8 cellular contexts compared by ENCODE assay signal in genomic region chr14:49594347-49595089, GRCh38. TPM values are rescaled to one million over a fixed set of nuclear protein-coding genes. Genes with fewer than 3 reads are reported as not detected.
DNase-seq lines count a peak whose midpoint lies in the region; ATAC-seq, FAIRE-seq and TF ChIP-seq lines count a peak whose summit lies in the region.

No MANE protein-coding gene starts in this region.

- no peak for TF ChIP-seq EP300 in A549 (IDR thresholded peaks at IDR 0.05)

- H3K4me1 Mint-ChIP-seq in endodermal cell = peaks cover 5% of the 10 kb centered on the region

- H3K36me3 Mint-ChIP-seq in endodermal cell (ENCODE audit: low read depth) = no peaks in the 10 kb centered on the region

- ATAC-seq in A549 (no peak), SK-N-SH treated with all-trans-retinoic acid at 6 μM for 48 hours (0 out of 3 replicates have a peak, but pooled peaks have one; percentile 10), GM21423 (IDR thresholded peaks at IDR 0.05; ENCODE audit: unreplicated experiment) (no peak)

- no peak for TF ChIP-seq CTCF in A549 (IDR thresholded peaks at IDR 0.05)
- TF ChIP-seq CTCF in GM20000 (IDR thresholded peaks at IDR 0.05; ENCODE audit: extremely low read depth, missing control alignments) = no peak
- TF ChIP-seq CTCF in endodermal cell (conservative IDR thresholded peaks at IDR 0.05) = no peak

- TF ChIP-seq RAD21 in A549 (conservative IDR thresholded peaks at IDR 0.05 in 1 of 2, IDR thresholded peaks at IDR 0.05 in 1 of 2) = no peak

- no peak overlapping the region for H3K4me3 ChIP-seq in A549
- H3K4me3 ChIP-seq in endodermal cell (ENCODE audit: low read length) = no peak overlapping the region

- CTCF ChIA-PET in A549 (lab: Yijun Ruan, JAX) = interaction anchor here (1.3 to 2.2 kb wide), 2 partner anchors 8 to 12 kb away, joined by 4 to 18 read pairs; partner anchors contain the start of gene RPS29

- H3K4me3 Mint-ChIP-seq in endodermal cell = no peak overlapping the region

- H3K27ac ChIP-seq in A549 (no peak overlapping the region), endodermal cell (ENCODE audit: low read depth, low read length) (no peak overlapping the region)

- H3K4me2 ChIP-seq in A549 = no peak overlapping the region

- no peaks in the 10 kb centered on the region for H3K9me3 Mint-ChIP-seq in endodermal cell

- no peak overlapping the region for H3K27ac Mint-ChIP-seq in endodermal cell

- WGBS in A549 (ENCODE audit: missing lambda C conversion rate) = 65% methylated on average over 4 of the region's 4 CpGs
- 85 to 100% methylated on average over 3 to 4 of the region's 4 CpGs for WGBS in endodermal cell (ENCODE audit: insufficient coverage in 1 of 2, insufficient read length in 1 of 2), 2 experiments

- H3K9ac ChIP-seq in endodermal cell (ENCODE audit: extremely low read depth, low read length, poor library complexity, severe bottlenecking) = no peak overlapping the region

- no peaks in the 10 kb centered on the region for H3K36me3 ChIP-seq in endodermal cell (ENCODE audit: control insufficient read depth, insufficient read depth, low read length)

- DNase-seq in A549 (ENCODE audit: low read depth in 1 of 2, low spot score in 1 of 2) = peak in 1 of 2 experiments; percentile 38
- DNase-seq in GM20000 (ENCODE audit: low spot score) = peak; percentile 42
- DNase-seq in hepatic stellate cell (ENCODE audit: low spot score) = peak; percentile 60
- no peak for DNase-seq in endodermal cell
- no peak for DNase-seq in T-helper 1 cell
- no peak for DNase-seq in NCI-H526 (lab: John Stamatoyannopoulos, UW)

- H3K4me1 ChIP-seq in A549 = 0 out of 3 replicates have a peak, but pooled peaks cover 7% of the 10 kb centered on the region
- H3K4me1 ChIP-seq in endodermal cell (ENCODE audit: control insufficient read depth, insufficient read depth, low read length) = no peaks in the 10 kb centered on the region

- POLR2A ChIA-PET in A549 (lab: Yijun Ruan, JAX) = interaction anchor here (0.7 kb wide), 1 partner anchor 8 kb away, joined by 3 read pairs; the partner anchor contains the start of gene RPS29

- H3K27me3 ChIP-seq in endodermal cell (ENCODE audit: control insufficient read depth, insufficient read depth, low read length, poor library complexity, severe bottlenecking) = no peaks in the 10 kb centered on the region

- H3K27me3 Mint-ChIP-seq in endodermal cell (ENCODE audit: insufficient read depth) = peaks cover 7% of the 10 kb centered on the region

- H3K9me3 ChIP-seq in A549 = no peaks in the 10 kb centered on the region
- no peaks in the 10 kb centered on the region for H3K9me3 ChIP-seq in endodermal cell (ENCODE audit: control insufficient read depth, low read length)

- TF ChIP-seq POLR2A in A549 (IDR thresholded peaks at IDR 0.05; ENCODE audit: low read length) = no peak

- no peak for FAIRE-seq in A549 (lab: Jason Lieb, UNC)

TF ChIP-seq in A549, 52 proteins besides CTCF, POLR2A, EP300 and RAD21:
- TF ChIP-seq ZFP36 (IDR thresholded peaks at IDR 0.05; ENCODE audit: borderline replicate concordance, partially characterized antibody) (no peak), NFE2L2 (conservative IDR thresholded peaks at IDR 0.05; ENCODE audit: low read length) (no peak), CBX2 (IDR thresholded peaks at IDR 0.05; ENCODE audit: borderline replicate concordance, low read depth) (no peak), RFX5 (IDR thresholded peaks at IDR 0.05) (peak; percentile 33; the same call in 1 of the 2 replicates), FOSL2 (IDR thresholded peaks at IDR 0.05) (no peak), FOSL2 (CRISPR knock-in tag; IDR thresholded peaks at IDR 0.05) (no peak)

TF ChIP-seq in SK-N-SH treated with all-trans-retinoic acid at 6 μM for 48 hours, 23 proteins besides CTCF, POLR2A, EP300 and RAD21:
- no peak for TF ChIP-seq GLIS3 (CRISPR knock-in tag; IDR thresholded peaks at IDR 0.05)
- TF ChIP-seq, protein P1, sequence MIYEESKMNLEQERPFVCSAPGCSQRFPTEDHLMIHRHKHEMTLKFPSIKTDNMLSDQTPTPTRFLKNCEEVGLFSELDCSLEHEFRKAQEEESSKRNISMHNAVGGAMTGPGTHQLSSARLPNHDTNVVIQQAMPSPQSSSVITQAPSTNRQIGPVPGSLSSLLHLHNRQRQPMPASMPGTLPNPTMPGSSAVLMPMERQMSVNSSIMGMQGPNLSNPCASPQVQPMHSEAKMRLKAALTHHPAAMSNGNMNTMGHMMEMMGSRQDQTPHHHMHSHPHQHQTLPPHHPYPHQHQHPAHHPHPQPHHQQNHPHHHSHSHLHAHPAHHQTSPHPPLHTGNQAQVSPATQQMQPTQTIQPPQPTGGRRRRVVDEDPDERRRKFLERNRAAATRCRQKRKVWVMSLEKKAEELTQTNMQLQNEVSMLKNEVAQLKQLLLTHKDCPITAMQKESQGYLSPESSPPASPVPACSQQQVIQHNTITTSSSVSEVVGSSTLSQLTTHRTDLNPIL (CRISPR knock-in tag; IDR thresholded peaks at IDR 0.05; ENCODE audit: low read depth) = no peak
- no peak for TF ChIP-seq ZNF70 (CRISPR knock-in tag; IDR thresholded peaks at IDR 0.05)

RNA-seq across cellular contexts. Expression of gene LRR1, which starts 4.2 kb away (rescaled TPM):
- polyA plus RNA-seq in A549 (2011; rRNA removed) = 34.6 and 50.7 TPM in 2 replicates
- polyA plus RNA-seq in A549 (2012; cell fraction: cytosol; rRNA removed) = 40.2 and 40.9 TPM in 2 replicates
- polyA plus RNA-seq in A549 (2012; cell fraction: nucleus; rRNA removed) = 13.3 and 15.5 TPM in 2 replicates
- 48.4 to 53.5 TPM (median 52.8 TPM) in 3 replicates for polyA plus RNA-seq in A549 (2017; fragmentation: RNase III; extraction: RNeasy Plus Mini Kit Qiagen cat#74134 plus additional on column Dnase treatment)
- 7.0 and 9.7 TPM in 2 replicates for polyA minus RNA-seq in A549 (2011; rRNA and poly(A)+ RNA removed)
- total RNA-seq in endodermal cell = 10 to 100 TPM; 20.4 to 22.9 TPM
- polyA plus RNA-seq in endodermal cell (2013, experiment 1 of 2) = 22.7 TPM
- polyA plus RNA-seq in endodermal cell (2013, experiment 2 of 2) = 23.7 TPM

RNA-seq across cellular contexts. Expression of gene RPS29, which starts 8.3 kb away (rescaled TPM):
- 3,909 and 5,167 TPM in 2 replicates for polyA plus RNA-seq in A549 (2011; rRNA removed)
- polyA plus RNA-seq in A549 (2012; cell fraction: cytosol; rRNA removed) = 10,276 and 13,870 TPM in 2 replicates
- 7,114 and 8,546 TPM in 2 replicates for polyA plus RNA-seq in A549 (2012; cell fraction: nucleus; rRNA removed)
- polyA plus RNA-seq in A549 (2017; fragmentation: RNase III; extraction: RNeasy Plus Mini Kit Qiagen cat#74134 plus additional on column Dnase treatment) = 3,539 to 3,858 TPM (median 3,692 TPM) in 3 replicates
- polyA minus RNA-seq in A549 (2011; rRNA and poly(A)+ RNA removed) = 1,093 and 1,224 TPM in 2 replicates
- 1,000 to 10,000 TPM; 1,577 to 1,586 TPM for total RNA-seq in endodermal cell
- polyA plus RNA-seq in endodermal cell (2013, experiment 1 of 2) = 3,717 TPM
- polyA plus RNA-seq in endodermal cell (2013, experiment 2 of 2) = 3,497 TPM

RNA-seq across cellular contexts. Expression of gene RPL36AL, which starts 25.9 kb away (rescaled TPM):
- polyA plus RNA-seq in A549 (2011; rRNA removed) = 280 and 390 TPM in 2 replicates
- polyA plus RNA-seq in A549 (2012; cell fraction: cytosol; rRNA removed) = 272 and 403 TPM in 2 replicates
- polyA plus RNA-seq in A549 (2012; cell fraction: nucleus; rRNA removed) = 46.2 and 69.2 TPM in 2 replicates
- polyA plus RNA-seq in A549 (2017; fragmentation: RNase III; extraction: RNeasy Plus Mini Kit Qiagen cat#74134 plus additional on column Dnase treatment) = 454 to 469 TPM (median 468 TPM) in 3 replicates
- 40.4 and 50.3 TPM in 2 replicates for polyA minus RNA-seq in A549 (2011; rRNA and poly(A)+ RNA removed)
- total RNA-seq in endodermal cell = 100 to 1,000 TPM; 167 to 176 TPM
- polyA plus RNA-seq in endodermal cell (2013, experiment 1 of 2) = 168 TPM
- 166 TPM for polyA plus RNA-seq in endodermal cell (2013, experiment 2 of 2)

RNA-seq across cellular contexts. Expression of gene MGAT2, which starts 26.1 kb away (rescaled TPM):
- polyA plus RNA-seq in A549 (2011; rRNA removed) (33.0 and 35.6 TPM in 2 replicates), A549 (2017; fragmentation: RNase III; extraction: RNeasy Plus Mini Kit Qiagen cat#74134 plus additional on column Dnase treatment) (26.7 to 27.0 TPM (median 26.9 TPM) in 3 replicates)
- 15.2 and 17.9 TPM in 2 replicates for polyA plus RNA-seq in A549 (2012; cell fraction: cytosol; rRNA removed)
- polyA plus RNA-seq in A549 (2012; cell fraction: nucleus; rRNA removed) = 11.1 and 12.6 TPM in 2 replicates
- polyA minus RNA-seq in A549 (2011; rRNA and poly(A)+ RNA removed) = 15.6 and 18.5 TPM in 2 replicates
- total RNA-seq in endodermal cell = 10 to 100 TPM; 21.4 to 23.5 TPM
- 22.3 TPM for polyA plus RNA-seq in endodermal cell (2013, experiment 1 of 2)
- polyA plus RNA-seq in endodermal cell (2013, experiment 2 of 2) = 22.9 TPM

RNA-seq across cellular contexts. Expression of gene DNAAF2, which starts 40.5 kb away (rescaled TPM):
- 10.5 and 14.1 TPM in 2 replicates for polyA plus RNA-seq in A549 (2011; rRNA removed)
- 10.3 and 10.5 TPM in 2 replicates for polyA plus RNA-seq in A549 (2012; cell fraction: cytosol; rRNA removed)
- 9.0 and 13.2 TPM in 2 replicates for polyA plus RNA-seq in A549 (2012; cell fraction: nucleus; rRNA removed)
- 10.8 to 12.1 TPM (median 11.9 TPM) in 3 replicates for polyA plus RNA-seq in A549 (2017; fragmentation: RNase III; extraction: RNeasy Plus Mini Kit Qiagen cat#74134 plus additional on column Dnase treatment)
- 2.0 and 2.1 TPM in 2 replicates for polyA minus RNA-seq in A549 (2011; rRNA and poly(A)+ RNA removed)
- total RNA-seq in endodermal cell = 10 to 100 TPM; 18.5 to 19.7 TPM
- 19.4 TPM for polyA plus RNA-seq in endodermal cell (2013, experiment 1 of 2)
- polyA plus RNA-seq in endodermal cell (2013, experiment 2 of 2) = 21.4 TPM

Comparison
In these comparisons a context has a peak if more than half of its experiments do, and no peak if none do; other contexts are left out.
1. DNase-seq: peak in GM20000 (single experiment) and hepatic stellate cell (single experiment); none in endodermal cell (single experiment), T-helper 1 cell (0 of 5) and NCI-H526 (0 of 2).